12 cellular contexts compared by ENCODE assay signal in the genomic region with DNA sequence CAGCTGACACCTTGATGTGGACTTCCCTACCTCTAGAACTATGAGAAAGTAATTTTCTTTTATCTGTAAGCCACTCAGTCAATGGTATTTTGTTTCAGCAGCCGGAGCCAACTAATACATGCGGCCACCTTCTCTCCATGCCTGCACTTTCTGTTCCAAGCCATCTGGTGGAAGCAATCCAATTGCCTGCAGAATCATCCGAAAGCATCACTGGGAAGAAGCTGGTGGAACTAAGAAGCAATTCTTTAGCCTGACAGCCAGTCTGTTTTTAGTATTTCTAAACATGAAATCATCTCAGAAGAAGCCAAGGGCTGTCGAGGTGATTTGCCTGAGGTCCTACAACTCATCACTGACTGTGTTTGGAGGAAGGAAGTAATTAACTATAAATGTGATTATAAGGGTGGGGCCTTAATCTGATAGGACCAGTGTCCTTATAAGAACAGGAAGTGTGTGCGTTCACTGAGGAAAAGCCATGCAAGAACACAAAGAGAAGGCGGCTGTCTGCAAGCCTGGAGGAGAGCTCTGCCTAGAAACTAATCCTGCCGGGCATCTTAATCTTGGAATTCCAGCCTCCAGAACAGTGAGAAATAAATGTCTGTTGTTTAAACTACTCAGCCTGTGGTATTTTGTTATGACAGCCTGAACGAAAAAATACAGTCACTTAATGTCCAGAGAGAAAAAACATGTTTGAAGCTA. TPM values are rescaled to one million over a fixed set of nuclear protein-coding genes. Genes with fewer than 3 reads are reported as not detected.
DNase-seq lines count a peak whose midpoint lies in the region; ATAC-seq, FAIRE-seq and TF ChIP-seq lines count a peak whose summit lies in the region.
"Had no signal": no experiment of that assay in that cellular context is flagged by ENCODE, and none has a peak within 500 bp of the region (broad histone marks: within the 10 kb centered on the region; RNA-seq: fewer than 3 reads in every experiment).

No MANE protein-coding gene starts in this region.

- no peaks in the 10 kb centered on the region for H3K36me3 ChIP-seq in astrocyte (ENCODE audit: insufficient read depth, low read length)

- no peaks in the 10 kb centered on the region for H3K4me1 Mint-ChIP-seq in astrocyte (ENCODE audit: low read depth, unreplicated experiment)
- H3K4me1 Mint-ChIP-seq in stimulated activated memory B cell treated with anti-CD40 and anti-IgM and Interleukin-4, amounts not matched to agents 10 μg/mL and 1 μg/mL and 100 μg/mL, for 72 hours, result no peaks in the 10 kb centered on the region

- no peak overlapping the region for H3K4me3 Mint-ChIP-seq in astrocyte (ENCODE audit: unreplicated experiment)
- no peak overlapping the region for H3K4me3 Mint-ChIP-seq in stimulated activated memory B cell treated with anti-CD40 and anti-IgM and Interleukin-4, amounts not matched to agents 10 μg/mL and 1 μg/mL and 100 μg/mL, for 72 hours
- H3K4me3 Mint-ChIP-seq: CD4-positive, alpha-beta memory T cell had no signal

- peak overlapping the region; percentile 9 for H2AFZ ChIP-seq in astrocyte (ENCODE audit: low read depth, low read length)

- no peaks in the 10 kb centered on the region for H4K20me1 ChIP-seq in astrocyte (ENCODE audit: insufficient read depth, low read length)

- H3K4me2 ChIP-seq in astrocyte (ENCODE audit: low read length), result peak overlapping the region; percentile 32

- POLR2A ChIA-PET in AG04450 (lab: Yijun Ruan, JAX), result interaction anchor here (0.6 to 1.2 kb wide), 5 partner anchors 8 to 387 kb away, joined by 3 to 7 read pairs (median 3); no protein-coding TSS in a partner anchor

- CTCF ChIA-PET in AG04450 (lab: Charles Lee), result interaction anchor here (0.5 to 1.5 kb wide), 3 partner anchors 417 to 695 kb away, joined by 3 to 5 read pairs (median 4); no protein-coding TSS in a partner anchor

- no peaks in the 10 kb centered on the region for H3K27me3 ChIP-seq in AG04450 (ENCODE audit: control insufficient read depth, insufficient read depth, low read length)
- no peaks in the 10 kb centered on the region for H3K27me3 ChIP-seq in astrocyte (ENCODE audit: insufficient read depth, low read length)

- no peak for FAIRE-seq in astrocyte (lab: Jason Lieb, UNC)

- H3K9me3 Mint-ChIP-seq in astrocyte (ENCODE audit: unreplicated experiment), result peaks cover 15% of the 10 kb centered on the region
- H3K9me3 Mint-ChIP-seq in stimulated activated memory B cell treated with anti-CD40 and anti-IgM and Interleukin-4, amounts not matched to agents 10 μg/mL and 1 μg/mL and 100 μg/mL, for 72 hours, result peaks cover 3% of the 10 kb centered on the region

- H3K36me3 Mint-ChIP-seq in astrocyte (ENCODE audit: low read depth, unreplicated experiment), result no peaks in the 10 kb centered on the region
- H3K36me3 Mint-ChIP-seq in stimulated activated memory B cell treated with anti-CD40 and anti-IgM and Interleukin-4, amounts not matched to agents 10 μg/mL and 1 μg/mL and 100 μg/mL, for 72 hours, result peaks cover 5% of the 10 kb centered on the region
- H3K36me3 Mint-ChIP-seq: CD4-positive, alpha-beta memory T cell had no signal

- no peak overlapping the region for H3K27ac Mint-ChIP-seq in astrocyte (ENCODE audit: unreplicated experiment)
- no peak overlapping the region for H3K27ac Mint-ChIP-seq in stimulated activated memory B cell treated with anti-CD40 and anti-IgM and Interleukin-4, amounts not matched to agents 10 μg/mL and 1 μg/mL and 100 μg/mL, for 72 hours
- H3K27ac Mint-ChIP-seq: CD4-positive, alpha-beta memory T cell had no signal

- H3K9me3 ChIP-seq in AG04450 (ENCODE audit: control insufficient read depth, insufficient read depth, low read length) (peaks cover 12% of the 10 kb centered on the region), astrocyte (ENCODE audit: insufficient read depth, low read depth, low read length) (no peaks in the 10 kb centered on the region)

- H3K4me3 ChIP-seq in AG04450 (ENCODE audit: low read depth, low read length) (peak overlapping the region; percentile 27), HFF-Myc (replicated peaks; ENCODE audit: low read depth, low read length) (peak overlapping the region; percentile 23; the same call in 1 of the 2 replicates), astrocyte (ENCODE audit: insufficient read depth, low read depth, low read length) (no peak overlapping the region)

- no peaks in the 10 kb centered on the region for H3K79me2 ChIP-seq in astrocyte (ENCODE audit: insufficient read depth, low read length)

- H3K27ac ChIP-seq in AG04450 (ENCODE audit: low read depth, low read length) (peak overlapping the region; percentile 73), astrocyte (ENCODE audit: low read depth, low read length) (no peak overlapping the region)

- ATAC-seq in GM19467 (IDR thresholded peaks at IDR 0.05; ENCODE audit: unreplicated experiment), result no peak
- ATAC-seq in stimulated activated memory B cell treated with anti-CD40 and anti-IgM and Interleukin-4, amounts not matched to agents 10 μg/mL and 1 μg/mL and 100 μg/mL, for 72 hours, result no peak
- ATAC-seq: Panc1 had no signal

- peaks cover 12% of the 10 kb centered on the region for H3K4me1 ChIP-seq in astrocyte (ENCODE audit: insufficient read depth, low read length)

- TF ChIP-seq CTCF in AG04450 (IDR thresholded peaks at IDR 0.05; ENCODE audit: low read depth, low read length) (peak; percentile 43), HFF-Myc (IDR thresholded peaks at IDR 0.05; ENCODE audit: low read depth, low read length, missing control alignments) (peak; percentile 9), astrocyte (IDR thresholded peaks at IDR 0.05; ENCODE audit: insufficient read depth, low read depth, low read length) (no peak)

- H3K9ac ChIP-seq in astrocyte (ENCODE audit: low read length), result no peak overlapping the region

- DNase-seq in AG04450 (ENCODE audit: low read depth, low spot score) (peak; percentile 70), HFF-Myc (ENCODE audit: extremely low read depth, low read depth) (no peak), astrocyte (ENCODE audit: low read depth) (peak; percentile 91), glomerular endothelial cell (ENCODE audit: extremely low read depth, low read depth, low spot score) (peak; percentile 12), NCI-H2107 (lab: John Stamatoyannopoulos, UW) (no peak)
- no peak for DNase-seq in activated CD4-positive, alpha-beta T cell treated with anti-CD3 and anti-CD28 coated beads, Interleukin-2, amount 50 U/mL, for 48 hours
- DNase-seq: activated effector memory CD4-positive, alpha-beta T cell treated with Interleukin-2 at 50 U/mL for 16 hours; CD4-positive, alpha-beta memory T cell; NCI-H187 had no signal

- peaks cover 11% of the 10 kb centered on the region for H3K27me3 Mint-ChIP-seq in astrocyte (ENCODE audit: low read depth, unreplicated experiment)
- peaks cover 9% of the 10 kb centered on the region for H3K27me3 Mint-ChIP-seq in stimulated activated memory B cell treated with anti-CD40 and anti-IgM and Interleukin-4, amounts not matched to agents 10 μg/mL and 1 μg/mL and 100 μg/mL, for 72 hours

RNA-seq across cellular contexts. Expression of gene NXNL2, which starts 49.1 kb away (rescaled TPM):
- polyA plus RNA-seq in AG04450 (2011; rRNA removed), result 0.31 and 0.92 TPM in 2 replicates
- polyA minus RNA-seq in AG04450 (2011; rRNA and poly(A)+ RNA removed), result 0.35 TPM in 1 of 2 replicates, not detected in the other
- total RNA-seq in astrocyte (0.62 and 1.6 TPM in 2 replicates), glomerular endothelial cell (0.29 TPM in 1 of 2 replicates, not detected in the other)
- total RNA-seq: CD4-positive, alpha-beta memory T cell had no signal
- polyA plus RNA-seq: CD4-positive, alpha-beta memory T cell had no signal

Comparison
In these comparisons a context has a peak if more than half of its experiments do, and no peak if none do; other contexts are left out.
1. DNase-seq: peak in AG04450 (single experiment), astrocyte (single experiment) and glomerular endothelial cell (single experiment); none in HFF-Myc (single experiment), activated CD4-positive, alpha-beta T cell treated with anti-CD3 and anti-CD28 coated beads, Interleukin-2, amount 50 U/mL, for 48 hours (0 of 2) and NCI-H2107 (single experiment).